Comparison of ENCODE assay signal across 8 cellular contexts in the genomic region with DNA sequence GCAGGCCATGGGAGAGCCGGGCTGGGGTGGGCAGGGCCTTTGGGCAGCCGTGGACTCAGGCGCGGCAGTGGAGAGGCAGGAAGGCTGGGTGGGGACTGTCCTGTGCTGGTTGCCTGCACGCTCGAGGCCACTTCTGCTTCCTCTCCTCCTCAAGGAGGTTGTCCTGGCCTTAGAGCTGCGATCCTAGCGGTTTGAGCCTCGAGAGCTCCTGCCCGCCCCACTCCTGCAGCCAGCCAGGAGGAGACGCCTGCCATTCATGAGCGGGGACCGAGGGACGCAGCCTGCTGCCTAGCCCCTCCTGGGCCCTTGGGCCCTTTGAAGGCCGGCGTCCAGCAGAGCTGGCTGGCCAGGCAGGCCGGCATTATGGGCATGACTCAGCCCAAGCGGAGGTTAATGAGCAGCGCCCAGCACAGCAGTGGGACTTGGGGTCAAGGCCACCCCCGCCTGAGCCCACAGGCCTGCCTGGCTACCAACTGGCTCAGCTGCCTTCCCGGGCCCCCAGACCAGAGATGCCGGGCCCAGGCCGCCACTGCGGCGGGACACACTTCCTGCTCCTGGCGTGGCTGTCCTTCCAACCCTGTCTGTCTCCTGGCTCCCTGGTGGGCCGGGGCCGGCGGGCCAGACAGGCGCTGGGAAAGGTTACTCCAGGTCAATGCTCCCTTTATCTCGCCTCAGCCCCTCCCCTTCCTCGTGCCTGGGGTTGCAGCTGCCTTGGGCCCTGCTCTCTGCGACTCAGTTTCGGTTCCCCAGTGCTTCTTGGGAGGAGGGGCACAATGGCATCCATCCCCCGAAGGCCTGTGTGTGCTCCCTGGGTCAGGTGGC. TPM values are rescaled to one million over a fixed set of nuclear protein-coding genes. Genes with fewer than 3 reads are reported as not detected.
A peak's percentile ranks its signal among the peaks of the same experiment; 100 is the strongest.
DNase-seq lines count a peak whose midpoint lies in the region; ATAC-seq and TF ChIP-seq lines count a peak whose summit lies in the region.

No MANE protein-coding gene starts in this region.

- H3K4me1 ChIP-seq in SJCRH30, result peaks cover 11% of the 10 kb centered on the region

- ATAC-seq in GM19351 (IDR thresholded peaks at IDR 0.05; ENCODE audit: unreplicated experiment) (peak; percentile 51), HG03442 (IDR thresholded peaks at IDR 0.05; ENCODE audit: unreplicated experiment) (peak; percentile 47)
- peak; percentile 73 for ATAC-seq in stimulated activated memory B cell treated with anti-CD40 and anti-IgM and Interleukin-4, amounts not matched to agents 10 μg/mL and 1 μg/mL and 100 μg/mL, for 72 hours

- H3K27ac ChIP-seq in SJCRH30, result peak overlapping the region; percentile 80

- peak overlapping the region; percentile 81 for H3K27ac Mint-ChIP-seq in MCF 10A (ENCODE audit: low read depth, unreplicated experiment)
- H3K27ac Mint-ChIP-seq in stimulated activated memory B cell treated with anti-CD40 and anti-IgM and Interleukin-4, amounts not matched to agents 10 μg/mL and 1 μg/mL and 100 μg/mL, for 72 hours, result peak overlapping the region; percentile 78

- H3K4me3 ChIP-seq in SJCRH30, result peak overlapping the region; percentile 30

- intact Hi-C loops in MCF 10A (cut with micrococcal nuclease), result no loop called here

- POLR2A ChIA-PET in MCF 10A (lab: Yijun Ruan, JAX), result interaction anchor here (1.5 to 2.1 kb wide), 3 partner anchors 40 to 245 kb away, joined by 7 to 13 read pairs (median 8); partner anchors contain the start of genes HCFC1, IDH3G and SSR4

- no peaks in the 10 kb centered on the region for H3K9me3 ChIP-seq in SJCRH30 (replicated peaks)

- no peaks in the 10 kb centered on the region for H3K9me3 Mint-ChIP-seq in MCF 10A (ENCODE audit: unreplicated experiment)
- H3K9me3 Mint-ChIP-seq in stimulated activated memory B cell treated with anti-CD40 and anti-IgM and Interleukin-4, amounts not matched to agents 10 μg/mL and 1 μg/mL and 100 μg/mL, for 72 hours, result no peaks in the 10 kb centered on the region

- TF ChIP-seq CTCF in MCF 10A (IDR thresholded peaks at IDR 0.05; ENCODE audit: unreplicated experiment), result no peak

- BruUV-seq in MCF 10A (replicated peaks; lab: Mats Ljungman, UMichigan), result no TSS peak

- CTCF ChIA-PET in MCF 10A (lab: Yijun Ruan, JAX), result interaction anchor here (0.6 to 0.7 kb wide), 2 partner anchors 287 to 690 kb away, joined by 3 read pairs; no protein-coding TSS in a partner anchor

- no peaks in the 10 kb centered on the region for H3K27me3 Mint-ChIP-seq in MCF 10A (ENCODE audit: insufficient read depth, unreplicated experiment)
- no peaks in the 10 kb centered on the region for H3K27me3 Mint-ChIP-seq in stimulated activated memory B cell treated with anti-CD40 and anti-IgM and Interleukin-4, amounts not matched to agents 10 μg/mL and 1 μg/mL and 100 μg/mL, for 72 hours

- H3K36me3 ChIP-seq in SJCRH30, result no peaks in the 10 kb centered on the region

- H3K4me1 Mint-ChIP-seq in MCF 10A (ENCODE audit: insufficient read depth, unreplicated experiment), result peaks cover 31% of the 10 kb centered on the region
- H3K4me1 Mint-ChIP-seq in stimulated activated memory B cell treated with anti-CD40 and anti-IgM and Interleukin-4, amounts not matched to agents 10 μg/mL and 1 μg/mL and 100 μg/mL, for 72 hours, result peaks cover 36% of the 10 kb centered on the region

- peak overlapping the region; percentile 69 for H3K4me3 Mint-ChIP-seq in MCF 10A (ENCODE audit: unreplicated experiment)
- H3K4me3 Mint-ChIP-seq in stimulated activated memory B cell treated with anti-CD40 and anti-IgM and Interleukin-4, amounts not matched to agents 10 μg/mL and 1 μg/mL and 100 μg/mL, for 72 hours, result peak overlapping the region; percentile 64

- DNase-seq in DMS 273 (lab: John Stamatoyannopoulos, UW; ENCODE audit: unreplicated experiment) (peak; percentile 76), SJCRH30 (peak; percentile 74 to 79), MCF 10A (ENCODE audit: unreplicated experiment) (peak; percentile 48), left kidney (ENCODE audit: low read depth, low spot score) (peak; percentile 59), kidney glomerular epithelial cell (lab: John Stamatoyannopoulos, UW) (no peak)

- peaks cover 26% of the 10 kb centered on the region for H3K36me3 Mint-ChIP-seq in MCF 10A (ENCODE audit: insufficient read depth, unreplicated experiment)
- H3K36me3 Mint-ChIP-seq in stimulated activated memory B cell treated with anti-CD40 and anti-IgM and Interleukin-4, amounts not matched to agents 10 μg/mL and 1 μg/mL and 100 μg/mL, for 72 hours, result peaks cover 10% of the 10 kb centered on the region

- no peaks in the 10 kb centered on the region for H3K27me3 ChIP-seq in SJCRH30

RNA-seq across cellular contexts. Expression of gene ABCD1, which starts 1.8 kb away (rescaled TPM):
- 4.8 and 4.9 TPM in 2 replicates for total RNA-seq in SJCRH30 (2014; rRNA removed; shearing (Covaris generic))
- 3.5 and 4.1 TPM in 2 replicates for total RNA-seq in MCF 10A (2022)

RNA-seq across cellular contexts. Expression of gene BCAP31, which starts 2.3 kb away (rescaled TPM):
- 77.9 and 78.0 TPM in 2 replicates for total RNA-seq in SJCRH30 (2014; rRNA removed; shearing (Covaris generic))
- total RNA-seq in MCF 10A (2022), result 197 and 203 TPM in 2 replicates

RNA-seq across cellular contexts. Expression of gene PLXNB3, which starts 37.6 kb away (rescaled TPM):
- 2.0 and 3.7 TPM in 2 replicates for total RNA-seq in SJCRH30 (2014; rRNA removed; shearing (Covaris generic))
- 7.2 and 13.5 TPM in 2 replicates for total RNA-seq in MCF 10A (2022)

RNA-seq across cellular contexts. Expression of gene SLC6A8, which starts 38.8 kb away (rescaled TPM):
- total RNA-seq in SJCRH30 (2014; rRNA removed; shearing (Covaris generic)), result 9.5 TPM in 2 replicates
- total RNA-seq in MCF 10A (2022), result 59.9 and 66.6 TPM in 2 replicates

RNA-seq across cellular contexts. Expression of gene PNCK, which starts 52.9 kb away (rescaled TPM):
- not detected in 2 replicates for total RNA-seq in SJCRH30 (2014; rRNA removed; shearing (Covaris generic))
- not detected in 2 replicates for total RNA-seq in MCF 10A (2022)
